Comparison of ENCODE assay signal across 15 cellular contexts in the genomic region with DNA sequence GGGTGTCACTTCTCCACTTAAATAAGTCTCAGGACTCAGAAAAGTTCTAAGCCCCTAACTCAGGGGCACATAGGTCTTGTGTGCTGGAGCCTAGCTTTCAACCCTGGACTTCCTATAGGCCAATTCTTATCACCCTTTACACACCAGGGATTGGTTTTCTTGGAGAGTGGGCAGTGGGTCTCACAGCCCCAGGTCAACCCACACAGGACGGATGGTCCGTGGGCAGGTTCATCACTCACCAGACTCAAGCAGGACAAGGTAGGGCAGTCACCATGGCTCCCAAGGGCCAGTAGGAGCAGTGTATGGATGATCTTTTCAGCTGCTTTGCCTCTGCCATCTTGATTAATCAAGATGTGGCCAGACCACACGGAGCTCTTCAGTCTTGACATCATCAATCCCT.
A peak's percentile ranks its signal among the peaks of the same experiment; 100 is the strongest.
DNase-seq lines count a peak whose midpoint lies in the region; ATAC-seq and TF ChIP-seq lines count a peak whose summit lies in the region.
"Had no signal": no experiment of that assay in that cellular context is flagged by ENCODE, and none has a peak within 500 bp of the region (broad histone marks: within the 10 kb centered on the region; RNA-seq: fewer than 3 reads in every experiment).

No MANE protein-coding gene starts in this region.

- H3K79me2 ChIP-seq in neural cell (replicated peaks; ENCODE audit: insufficient read depth, low read length), result no peaks in the 10 kb centered on the region

- DNase-seq in SJCRH30, result no peak
- no peak for DNase-seq in immature natural killer cell
- no peak for DNase-seq in NCI-H2029 treated with DMSO at 0.1 percent for 48 hours (lab: John Stamatoyannopoulos, UW)
- no peak for DNase-seq in activated CD4-positive, alpha-beta T cell treated with anti-CD3 and anti-CD28 coated beads for 36 hours
- DNase-seq in activated CD4-positive, alpha-beta T cell treated with anti-CD3 and anti-CD28 coated beads for 1 hour, result no peak
- DNase-seq: Kasumi-1, NCI-H1417, NCI-H1694 treated with DMSO at 0.1 percent for 48 hours, NCI-H446, OCI-M1 had no signal

- no peak overlapping the region for H3K4me2 ChIP-seq in neural cell (ENCODE audit: low read length)
- H3K4me2 ChIP-seq: GM23338 had no signal

- H3K27me3 ChIP-seq in SJCRH30, result no peaks in the 10 kb centered on the region
- H3K27me3 ChIP-seq in neural cell (ENCODE audit: insufficient read depth, low read depth, low read length), result no peaks in the 10 kb centered on the region
- H3K27me3 ChIP-seq: BLaER1 had no signal

- H3K4me1 ChIP-seq in SJCRH30, result peaks cover 51% of the 10 kb centered on the region

- peaks cover 5% of the 10 kb centered on the region for H3F3A ChIP-seq in neural cell (ENCODE audit: insufficient read depth, low read length, poor library complexity, severe bottlenecking)

- H3K9me2 ChIP-seq in neural cell (ENCODE audit: insufficient read depth, low read length), result no peaks in the 10 kb centered on the region

- POLR2A ChIA-PET in activated CD4-positive, alpha-beta T cell treated with anti-CD3 and anti-CD28 coated beads for 36 hours (lab: Charles Lee), result no interaction called here

- no peak overlapping the region for H2AFZ ChIP-seq in neural cell (ENCODE audit: low read depth, low read length)
- H2AFZ ChIP-seq: GM23338 had no signal

- no peaks in the 10 kb centered on the region for H3K9me3 ChIP-seq in SJCRH30 (replicated peaks)
- H3K9me3 ChIP-seq in neural cell (ENCODE audit: low read length), result no peaks in the 10 kb centered on the region
- H3K9me3 ChIP-seq: BLaER1, HAP-1 had no signal

- H3K4me3 ChIP-seq in SJCRH30 (no peak overlapping the region), neural cell (ENCODE audit: low read length) (no peak overlapping the region)
- H3K4me3 ChIP-seq: BLaER1, GM23338, HAP-1 had no signal

- no peak for TF ChIP-seq CTCF in neural cell (IDR thresholded peaks at IDR 0.05; ENCODE audit: poor library complexity, severe bottlenecking)

- H3K4me3 Mint-ChIP-seq in immature natural killer cell, result peak overlapping the region in 3 of 5 donors; percentile 57 to 62 (median 61)
- H3K4me3 Mint-ChIP-seq in stimulated activated memory B cell treated with anti-CD40 and anti-IgM and Interleukin-4, amounts not matched to agents 10 μg/mL and 1 μg/mL and 100 μg/mL, for 72 hours, result no peak overlapping the region
- no peak overlapping the region for H3K4me3 Mint-ChIP-seq in activated CD4-positive, alpha-beta T cell treated with anti-CD3 and anti-CD28 coated beads for 36 hours
- H3K4me3 Mint-ChIP-seq: GM23338 had no signal

- peaks cover 91 to 99% of the 10 kb centered on the region in 2 donors for H3K4me1 Mint-ChIP-seq in immature natural killer cell
- peaks cover 53% of the 10 kb centered on the region for H3K4me1 Mint-ChIP-seq in stimulated activated memory B cell treated with anti-CD40 and anti-IgM and Interleukin-4, amounts not matched to agents 10 μg/mL and 1 μg/mL and 100 μg/mL, for 72 hours
- H3K4me1 Mint-ChIP-seq in activated CD4-positive, alpha-beta T cell treated with anti-CD3 and anti-CD28 coated beads for 36 hours, result peaks cover 29% of the 10 kb centered on the region

- H3K9me3 Mint-ChIP-seq in immature natural killer cell, result no peaks in the 10 kb centered on the region
- no peaks in the 10 kb centered on the region for H3K9me3 Mint-ChIP-seq in stimulated activated memory B cell treated with anti-CD40 and anti-IgM and Interleukin-4, amounts not matched to agents 10 μg/mL and 1 μg/mL and 100 μg/mL, for 72 hours
- no peaks in the 10 kb centered on the region for H3K9me3 Mint-ChIP-seq in activated CD4-positive, alpha-beta T cell treated with anti-CD3 and anti-CD28 coated beads for 36 hours (ENCODE audit: low read depth)
- H3K9me3 Mint-ChIP-seq: GM23338 had no signal

- H3K9ac ChIP-seq in neural cell (ENCODE audit: low read length), result no peak overlapping the region
- H3K9ac ChIP-seq: BLaER1 had no signal

- ATAC-seq in stimulated activated memory B cell treated with anti-CD40 and anti-IgM and Interleukin-4, amounts not matched to agents 10 μg/mL and 1 μg/mL and 100 μg/mL, for 72 hours, result no peak
- ATAC-seq in activated CD4-positive, alpha-beta T cell treated with anti-CD3 and anti-CD28 coated beads for 36 hours, result no peak
- ATAC-seq: GM23338 had no signal

- H3K36me3 ChIP-seq in SJCRH30, result no peaks in the 10 kb centered on the region
- no peaks in the 10 kb centered on the region for H3K36me3 ChIP-seq in neural cell (ENCODE audit: insufficient read depth, low read length)
- H3K36me3 ChIP-seq: HAP-1 had no signal

- no peak for TF ChIP-seq EP300 in neural cell (conservative IDR thresholded peaks at IDR 0.05; ENCODE audit: poor library complexity, severe bottlenecking)

- peaks cover 7 to 12% (median 7%) of the 10 kb centered on the region in 3 donors for H3K27me3 Mint-ChIP-seq in immature natural killer cell (ENCODE audit: low read depth in 3 of 3)
- H3K27me3 Mint-ChIP-seq in stimulated activated memory B cell treated with anti-CD40 and anti-IgM and Interleukin-4, amounts not matched to agents 10 μg/mL and 1 μg/mL and 100 μg/mL, for 72 hours, result no peaks in the 10 kb centered on the region
- no peaks in the 10 kb centered on the region for H3K27me3 Mint-ChIP-seq in activated CD4-positive, alpha-beta T cell treated with anti-CD3 and anti-CD28 coated beads for 36 hours

- no peaks in the 10 kb centered on the region for H4K20me1 ChIP-seq in neural cell (ENCODE audit: insufficient read depth)

- TF ChIP-seq RAD21 in neural cell (conservative IDR thresholded peaks at IDR 0.05), result no peak

- intact Hi-C loops in activated CD4-positive, alpha-beta T cell treated with anti-CD3 and anti-CD28 coated beads for 36 hours (cut with DNase I, micrococcal nuclease), result no loop called here

- peaks cover 0 to 3% (median 0%) of the 10 kb centered on the region in 3 donors for H3K36me3 Mint-ChIP-seq in immature natural killer cell
- H3K36me3 Mint-ChIP-seq in stimulated activated memory B cell treated with anti-CD40 and anti-IgM and Interleukin-4, amounts not matched to agents 10 μg/mL and 1 μg/mL and 100 μg/mL, for 72 hours, result peaks cover 34% of the 10 kb centered on the region
- peaks cover 1% of the 10 kb centered on the region for H3K36me3 Mint-ChIP-seq in activated CD4-positive, alpha-beta T cell treated with anti-CD3 and anti-CD28 coated beads for 36 hours (ENCODE audit: low read depth)

- CTCF ChIA-PET in activated CD4-positive, alpha-beta T cell treated with anti-CD3 and anti-CD28 coated beads for 36 hours (lab: Charles Lee), result no interaction called here

- H3K27ac ChIP-seq in SJCRH30 (peak overlapping the region; percentile 33), neural cell (ENCODE audit: low read length) (peak overlapping the region; percentile 87)
- H3K27ac ChIP-seq: BLaER1 had no signal

- peak overlapping the region; percentile 23 to 85 (median 50) for H3K27ac Mint-ChIP-seq in immature natural killer cell
- H3K27ac Mint-ChIP-seq in stimulated activated memory B cell treated with anti-CD40 and anti-IgM and Interleukin-4, amounts not matched to agents 10 μg/mL and 1 μg/mL and 100 μg/mL, for 72 hours, result peak overlapping the region; percentile 29
- H3K27ac Mint-ChIP-seq in activated CD4-positive, alpha-beta T cell treated with anti-CD3 and anti-CD28 coated beads for 36 hours, result no peak overlapping the region
- H3K27ac Mint-ChIP-seq: GM23338 had no signal

TF ChIP-seq in neural cell, 6 proteins besides CTCF, POLR2A, EP300 and RAD21:
- TF ChIP-seq, protein P1, sequence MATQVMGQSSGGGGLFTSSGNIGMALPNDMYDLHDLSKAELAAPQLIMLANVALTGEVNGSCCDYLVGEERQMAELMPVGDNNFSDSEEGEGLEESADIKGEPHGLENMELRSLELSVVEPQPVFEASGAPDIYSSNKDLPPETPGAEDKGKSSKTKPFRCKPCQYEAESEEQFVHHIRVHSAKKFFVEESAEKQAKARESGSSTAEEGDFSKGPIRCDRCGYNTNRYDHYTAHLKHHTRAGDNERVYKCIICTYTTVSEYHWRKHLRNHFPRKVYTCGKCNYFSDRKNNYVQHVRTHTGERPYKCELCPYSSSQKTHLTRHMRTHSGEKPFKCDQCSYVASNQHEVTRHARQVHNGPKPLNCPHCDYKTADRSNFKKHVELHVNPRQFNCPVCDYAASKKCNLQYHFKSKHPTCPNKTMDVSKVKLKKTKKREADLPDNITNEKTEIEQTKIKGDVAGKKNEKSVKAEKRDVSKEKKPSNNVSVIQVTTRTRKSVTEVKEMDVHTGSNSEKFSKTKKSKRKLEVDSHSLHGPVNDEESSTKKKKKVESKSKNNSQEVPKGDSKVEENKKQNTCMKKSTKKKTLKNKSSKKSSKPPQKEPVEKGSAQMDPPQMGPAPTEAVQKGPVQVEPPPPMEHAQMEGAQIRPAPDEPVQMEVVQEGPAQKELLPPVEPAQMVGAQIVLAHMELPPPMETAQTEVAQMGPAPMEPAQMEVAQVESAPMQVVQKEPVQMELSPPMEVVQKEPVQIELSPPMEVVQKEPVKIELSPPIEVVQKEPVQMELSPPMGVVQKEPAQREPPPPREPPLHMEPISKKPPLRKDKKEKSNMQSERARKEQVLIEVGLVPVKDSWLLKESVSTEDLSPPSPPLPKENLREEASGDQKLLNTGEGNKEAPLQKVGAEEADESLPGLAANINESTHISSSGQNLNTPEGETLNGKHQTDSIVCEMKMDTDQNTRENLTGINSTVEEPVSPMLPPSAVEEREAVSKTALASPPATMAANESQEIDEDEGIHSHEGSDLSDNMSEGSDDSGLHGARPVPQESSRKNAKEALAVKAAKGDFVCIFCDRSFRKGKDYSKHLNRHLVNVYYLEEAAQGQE (IDR thresholded peaks at IDR 0.05; ENCODE audit: borderline replicate concordance), result no peak
- TF ChIP-seq MXI1 (conservative IDR thresholded peaks at IDR 0.05; ENCODE audit: poor library complexity, severe bottlenecking), result no peak
- TF ChIP-seq EZH2 (IDR thresholded peaks at IDR 0.05; ENCODE audit: borderline replicate concordance, insufficient read depth, low read length, poor library complexity, severe bottlenecking), result no peak
- no peak for TF ChIP-seq SMC3 (conservative IDR thresholded peaks at IDR 0.05; ENCODE audit: poor library complexity)
- no peak for TF ChIP-seq TAF1 (IDR thresholded peaks at IDR 0.05; ENCODE audit: low read depth)
- no peak for TF ChIP-seq POLR2AphosphoS5 (IDR thresholded peaks at IDR 0.05)

Comparison
In these comparisons a context has a peak if more than half of its experiments do, and no peak if none do; other contexts are left out.
1. H3K4me3 Mint-ChIP-seq: peak in immature natural killer cell (3 of 5); none in stimulated activated memory B cell treated with anti-CD40 and anti-IgM and Interleukin-4, amounts not matched to agents 10 μg/mL and 1 μg/mL and 100 μg/mL, for 72 hours (single experiment) and activated CD4-positive, alpha-beta T cell treated with anti-CD3 and anti-CD28 coated beads for 36 hours (single experiment).